ENCODE assay signal across 1 cellular context in genomic region chr6:83065511-83066192, GRCh38.
TF ChIP-seq lines count a peak whose summit lies in the region.

TSS of gene UBE3D (minus strand) at chr6:83065841. CDS start at chr6:83065718, 123 bp downstream.

TF ChIP-seq in GM12878, 131 proteins besides CTCF, POLR2A, EP300 and RAD21 (continued from another document and continues in another):
- TF ChIP-seq CUX1 (IDR thresholded peaks at IDR 0.05; ENCODE audit: insufficient replicate concordance, low read depth, low read length) (no peak), IRF5 (IDR thresholded peaks at IDR 0.05; ENCODE audit: borderline replicate concordance) (no peak), ELK1 (IDR thresholded peaks at IDR 0.05; ENCODE audit: low read depth, low read length) (no peak), CEBPB (IDR thresholded peaks at IDR 0.05; ENCODE audit: borderline replicate concordance in 1 of 2, low read depth in 2 of 2, low read length in 2 of 2) (no peak), E4F1 (IDR thresholded peaks at IDR 0.05; ENCODE audit: borderline replicate concordance, partially characterized antibody) (no peak), NFXL1 (IDR thresholded peaks at IDR 0.05; ENCODE audit: borderline replicate concordance) (no peak), EZH2 (IDR thresholded peaks at IDR 0.05; ENCODE audit: borderline replicate concordance, control insufficient read depth, low read depth, low read length) (no peak), PML (IDR thresholded peaks at IDR 0.05; ENCODE audit: low read length) (no peak), ZBTB11 (CRISPR knock-in tag; IDR thresholded peaks at IDR 0.05) (no peak), USF2 (IDR thresholded peaks at IDR 0.05; ENCODE audit: borderline replicate concordance, low read depth, low read length) (peak; percentile 50), NR2C1 (IDR thresholded peaks at IDR 0.05) (peak; percentile 63), NRF1 (conservative IDR thresholded peaks at IDR 0.05; ENCODE audit: low read depth, low read length) (peak; percentile 61), IRF3 (IDR thresholded peaks at IDR 0.05) (no peak), ZBTB4 (CRISPR knock-in tag; IDR thresholded peaks at IDR 0.05) (no peak), CBX3 (IDR thresholded peaks at IDR 0.05; ENCODE audit: borderline replicate concordance, low read depth) (no peak), CEBPZ (IDR thresholded peaks at IDR 0.05; ENCODE audit: low read depth, low read length) (no peak), DPF2 (IDR thresholded peaks at IDR 0.05) (0 out of 2 replicates have a peak, but pooled peaks have one; percentile 34), ZBTB33 (IDR thresholded peaks at IDR 0.05) (no peak), MXI1 (IDR thresholded peaks at IDR 0.05; ENCODE audit: low read depth, low read length) (peak; percentile 94), HDGF (IDR thresholded peaks at IDR 0.05) (no peak), CHD2 (IDR thresholded peaks at IDR 0.05; ENCODE audit: borderline replicate concordance, low read depth, low read length) (no peak), ASH2L (IDR thresholded peaks at IDR 0.05; ENCODE audit: borderline replicate concordance, low read depth) (no peak), ZZZ3 (IDR thresholded peaks at IDR 0.05; ENCODE audit: control insufficient read depth, insufficient read length, low read depth) (no peak), NFYA (IDR thresholded peaks at IDR 0.05; ENCODE audit: borderline replicate concordance, low read depth, low read length) (no peak)
